Comparison of ENCODE assay signal across 9 cellular contexts in genomic region chr3:20930034-20930433, GRCh38.
DNase-seq lines count a peak whose midpoint lies in the region; ATAC-seq and TF ChIP-seq lines count a peak whose summit lies in the region.
"Had no signal": no experiment of that assay in that cellular context is flagged by ENCODE, and none has a peak within 500 bp of the region (broad histone marks: within the 10 kb centered on the region; RNA-seq: fewer than 3 reads in every experiment).

No MANE protein-coding gene starts in this region.

- no peaks in the 10 kb centered on the region for H3K36me3 ChIP-seq in WERI-Rb-1

- H3K4me3 ChIP-seq in WERI-Rb-1 (ENCODE audit: low read depth, low read length), result no peak overlapping the region

- no peaks in the 10 kb centered on the region for H3K9me3 ChIP-seq in WERI-Rb-1 (ENCODE audit: severe bottlenecking)

- no peak overlapping the region for H3K27ac ChIP-seq in WERI-Rb-1

- DNase-seq in DMS53 treated with DMSO at 0.1 percent for 48 hours (lab: John Stamatoyannopoulos, UW; ENCODE audit: unreplicated experiment) (peak; percentile 3), HT-29 (ENCODE audit: low spot score) (peak; percentile 3), WERI-Rb-1 (peak; percentile 47), kidney tubule cell (ENCODE audit: low spot score) (peak; percentile 39), sciatic nerve (ENCODE audit: low spot score) (no peak), OCI-M2 (lab: John Stamatoyannopoulos, UW; ENCODE audit: unreplicated experiment) (no peak), NCI-H146 (lab: John Stamatoyannopoulos, UW) (no peak)
- DNase-seq: islet precursor cell had no signal

- ATAC-seq in sciatic nerve (no peak), GM19463 (IDR thresholded peaks at IDR 0.05; ENCODE audit: unreplicated experiment) (no peak)

- intact Hi-C loops in sciatic nerve (cut with DNase I), result no loop called here

- peak; percentile 58 for TF ChIP-seq CTCF in WERI-Rb-1 (IDR thresholded peaks at IDR 0.05; ENCODE audit: low read depth, low read length)

- H3K27me3 ChIP-seq in WERI-Rb-1 (ENCODE audit: insufficient read depth, low read depth, severe bottlenecking), result no peaks in the 10 kb centered on the region

Comparison
In these comparisons a context has a peak if more than half of its experiments do, and no peak if none do; other contexts are left out.
1. DNase-seq: peak in DMS53 treated with DMSO at 0.1 percent for 48 hours (single experiment), HT-29 (single experiment), WERI-Rb-1 (single experiment) and kidney tubule cell (single experiment); none in sciatic nerve (single experiment), OCI-M2 (single experiment) and NCI-H146 (single experiment).